ENCODE assay signal across 10 cellular contexts in genomic region chr9:129258823-129259301, GRCh38.
DNase-seq lines count a peak whose midpoint lies in the region; ATAC-seq, FAIRE-seq and TF ChIP-seq lines count a peak whose summit lies in the region.
"Had no signal": no experiment of that assay in that cellular context is flagged by ENCODE, and none has a peak within 500 bp of the region (broad histone marks: within the 10 kb centered on the region; RNA-seq: fewer than 3 reads in every experiment).

No MANE protein-coding gene starts in this region.

- peak overlapping the region; percentile 11 to 67; a peak in 5 of 6 replicates for H3K27ac ChIP-seq in A549
- H3K27ac ChIP-seq in HUES6 (ENCODE audit: low read depth, low read length), result no peak overlapping the region
- H3K27ac ChIP-seq: epithelial cell of prostate had no signal

- TF ChIP-seq POLR2A in A549 (IDR thresholded peaks at IDR 0.05; ENCODE audit: low read length) (no peak), GM18505 (IDR thresholded peaks at IDR 0.05; ENCODE audit: borderline replicate concordance, extremely low read depth, insufficient read depth, insufficient read length) (no peak)

- H3K4me1 Mint-ChIP-seq in chondrocyte (ENCODE audit: low read depth), result peaks cover 27% of the 10 kb centered on the region
- H3K4me1 Mint-ChIP-seq in naive B cell, result peaks cover 15 to 22% (median 16%) of the 10 kb centered on the region in 3 donors

- no peak overlapping the region for H3K9ac ChIP-seq in HUES6 (ENCODE audit: low read length)

- TF ChIP-seq RAD21 in A549 (conservative IDR thresholded peaks at IDR 0.05 in 1 of 2, IDR thresholded peaks at IDR 0.05 in 1 of 2), result no peak

- H3K4me3 ChIP-seq in A549 (peak overlapping the region; percentile 44), HUES6 (ENCODE audit: low read depth, low read length) (peak overlapping the region; percentile 34; the same call in 1 of the 2 replicates), BE2C (ENCODE audit: low read depth, low read length) (no peak overlapping the region)

- DNase-seq in A549 (ENCODE audit: low read depth in 1 of 2, low spot score in 1 of 2) (no peak), chondrocyte (ENCODE audit: low spot score) (no peak), naive B cell (no peak), globus pallidus (ENCODE audit: low spot score) (no peak), BE2C (no peak), Kasumi-1 (lab: John Stamatoyannopoulos, UW) (no peak)
- DNase-seq: SIG-M5 had no signal

- no peaks in the 10 kb centered on the region for H3K9me3 Mint-ChIP-seq in chondrocyte (ENCODE audit: low read depth)
- peaks cover 0 to 4% (median 0%) of the 10 kb centered on the region in 7 donors for H3K9me3 Mint-ChIP-seq in naive B cell

- POLR2A ChIA-PET in A549 (lab: Yijun Ruan, JAX), result interaction anchor here (1.1 to 1.6 kb wide), 2 partner anchors 81 to 85 kb away, joined by 4 to 9 read pairs; partner anchors contain the start of gene IER5L

- TF ChIP-seq EP300 in A549 (IDR thresholded peaks at IDR 0.05), result no peak

- H3K27me3 Mint-ChIP-seq in chondrocyte (ENCODE audit: low read depth) (no peaks in the 10 kb centered on the region), naive B cell (peaks cover 70 to 88% (median 86%) of the 10 kb centered on the region in 3 donors)

- no peak for TF ChIP-seq CTCF in A549 (IDR thresholded peaks at IDR 0.05)
- TF ChIP-seq CTCF in chondrocyte (IDR thresholded peaks at IDR 0.05), result no peak
- TF ChIP-seq CTCF in BE2C (IDR thresholded peaks at IDR 0.05; ENCODE audit: low read depth, low read length), result no peak

- 51% methylated on average over 18 of the region's 18 CpGs for WGBS in A549 (ENCODE audit: missing lambda C conversion rate)

- H3K4me3 Mint-ChIP-seq in chondrocyte (ENCODE audit: unreplicated experiment) (peak overlapping the region; percentile 54), naive B cell (peak overlapping the region in 7 of 8 donors; percentile 35 to 87 (median 74))

- ATAC-seq in A549 (no peak; a peak in 1 of 6 replicates), naive B cell (ENCODE audit: low read depth in 2 of 2) (peak; percentile 20 to 38), GM18505 (IDR thresholded peaks at IDR 0.05; ENCODE audit: unreplicated experiment) (no peak)

- CTCF ChIA-PET in A549 (lab: Yijun Ruan, JAX), result interaction anchor here (0.6 kb wide), 1 partner anchor 303 kb away, joined by 3 read pairs; no protein-coding TSS in a partner anchor

- no peaks in the 10 kb centered on the region for H3K9me3 ChIP-seq in A549
- no peaks in the 10 kb centered on the region for H3K9me3 ChIP-seq in HUES6 (ENCODE audit: control insufficient read depth, insufficient read depth, low read depth, low read length)
- peaks cover 9% of the 10 kb centered on the region for H3K9me3 ChIP-seq in BE2C

- no peaks in the 10 kb centered on the region for H3K36me3 Mint-ChIP-seq in chondrocyte (ENCODE audit: low read depth)
- peaks cover 0 to 8% of the 10 kb centered on the region in 2 donors for H3K36me3 Mint-ChIP-seq in naive B cell

- no peaks in the 10 kb centered on the region for H3K36me3 ChIP-seq in HUES6 (ENCODE audit: control insufficient read depth, insufficient read depth, low read length)
- H3K36me3 ChIP-seq in BE2C, result no peaks in the 10 kb centered on the region

- H3K4me2 ChIP-seq in A549, result peak overlapping the region; percentile 90

- H3K27ac Mint-ChIP-seq in chondrocyte (ENCODE audit: unreplicated experiment), result no peak overlapping the region
- H3K27ac Mint-ChIP-seq in naive B cell, result peak overlapping the region in 2 of 6 donors; percentile 9 to 44

- no peak for FAIRE-seq in A549 (lab: Jason Lieb, UNC)

- H3K4me1 ChIP-seq in A549 (peaks cover 17% of the 10 kb centered on the region), HUES6 (ENCODE audit: control insufficient read depth, insufficient read depth, low read length) (peaks cover 27% of the 10 kb centered on the region), BE2C (0 out of 2 replicates have a peak, but pooled peaks cover 3% of the 10 kb centered on the region)

- H3K27me3 ChIP-seq in HUES6 (ENCODE audit: control insufficient read depth, insufficient read depth, low read length) (peaks cover 37% of the 10 kb centered on the region), BE2C (no peaks in the 10 kb centered on the region)

TF ChIP-seq in A549, 52 proteins besides CTCF, POLR2A, EP300 and RAD21:
- TF ChIP-seq SREBF2 (IDR thresholded peaks at IDR 0.05) (no peak), RARB (CRISPR knock-in tag; IDR thresholded peaks at IDR 0.05) (no peak), ZFP36 (IDR thresholded peaks at IDR 0.05; ENCODE audit: borderline replicate concordance, partially characterized antibody) (no peak), RCOR1 (IDR thresholded peaks at IDR 0.05; ENCODE audit: low read depth, low read length) (no peak), ZNF302 (CRISPR knock-in tag; IDR thresholded peaks at IDR 0.05) (no peak), ATOH8 (CRISPR knock-in tag; IDR thresholded peaks at IDR 0.05; ENCODE audit: low read depth) (no peak), CHD4 (IDR thresholded peaks at IDR 0.05; ENCODE audit: borderline replicate concordance) (no peak), FOXS1 (CRISPR knock-in tag; IDR thresholded peaks at IDR 0.05) (no peak), NFE2L2 (conservative IDR thresholded peaks at IDR 0.05; ENCODE audit: low read length) (no peak), GATA3 (IDR thresholded peaks at IDR 0.05; ENCODE audit: borderline replicate concordance) (no peak), E2F6 (IDR thresholded peaks at IDR 0.05; ENCODE audit: borderline replicate concordance, low read depth) (no peak), CEBPB (IDR thresholded peaks at IDR 0.05) (no peak), MAX (IDR thresholded peaks at IDR 0.05) (no peak), HOXA7 (CRISPR knock-in tag; IDR thresholded peaks at IDR 0.05) (no peak), ZSCAN20 (CRISPR knock-in tag; IDR thresholded peaks at IDR 0.05) (no peak), HES2 (IDR thresholded peaks at IDR 0.05) (no peak), CBX2 (IDR thresholded peaks at IDR 0.05; ENCODE audit: borderline replicate concordance, low read depth) (no peak), NPAS2 (CRISPR knock-in tag; IDR thresholded peaks at IDR 0.05; ENCODE audit: borderline replicate concordance) (no peak)

Comparison
In these comparisons a context has a peak if more than half of its experiments do, and no peak if none do; other contexts are left out.
1. ATAC-seq: peak in naive B cell (2 of 2); none in A549 (0 of 2) and GM18505 (single experiment).